1 cellular context compared by ENCODE assay signal in genomic region chr11:10725114-10725906, GRCh38.
TF ChIP-seq lines count a peak whose summit lies in the region.

No MANE protein-coding gene starts in this region.

TF ChIP-seq in K562, 482 proteins besides CTCF, POLR2A, EP300 and RAD21 (continues in another document):
- TF ChIP-seq ARID1B (IDR thresholded peaks at IDR 0.05) (peak; percentile 65; the same call in 1 of the 2 replicates), ZNF280A (IDR thresholded peaks at IDR 0.05; ENCODE audit: low read depth, partially characterized antibody) (no peak), HOXB6 (CRISPR knock-in tag; IDR thresholded peaks at IDR 0.05; ENCODE audit: borderline replicate concordance) (no peak), EP400 (IDR thresholded peaks at IDR 0.05) (no peak), CEBPZ (IDR thresholded peaks at IDR 0.05; ENCODE audit: borderline replicate concordance, low read depth, low read length) (no peak), TCF15 (CRISPR knock-in tag; IDR thresholded peaks at IDR 0.05) (no peak), MEIS2 (IDR thresholded peaks at IDR 0.05; ENCODE audit: partially characterized antibody) (peak; percentile 5), ZNF407 (IDR thresholded peaks at IDR 0.05; ENCODE audit: low read depth) (no peak), RFX1 (IDR thresholded peaks at IDR 0.05) (no peak), ZBTB8A (IDR thresholded peaks at IDR 0.05; ENCODE audit: partially characterized antibody) (no peak), YY1 (IDR thresholded peaks at IDR 0.05; ENCODE audit: borderline replicate concordance in 1 of 3, control insufficient read depth in 1 of 3, extremely low read depth in 1 of 3, insufficient read depth in 3 of 3, insufficient read length in 1 of 3, insufficient replicate concordance in 2 of 3, low read depth in 1 of 3, low read length in 2 of 3) (peak in 1 of 3 experiments; percentile 63), ZNF445 (CRISPR knock-in tag; IDR thresholded peaks at IDR 0.05; ENCODE audit: low read depth) (no peak), NFIC (IDR thresholded peaks at IDR 0.05) (no peak), SMARCE1 (IDR thresholded peaks at IDR 0.05) (peak; percentile 80; the same call in 1 of the 2 replicates), ZNF512 (tag; IDR thresholded peaks at IDR 0.05) (no peak), ZKSCAN3 (CRISPR knock-in tag; IDR thresholded peaks at IDR 0.05) (no peak), ETV1 (tag; conservative IDR thresholded peaks at IDR 0.05; ENCODE audit: low read depth) (no peak), KDM5B (IDR thresholded peaks at IDR 0.05; ENCODE audit: insufficient replicate concordance, low read depth, low read length) (no peak), ZNF253 (CRISPR knock-in tag; conservative IDR thresholded peaks at IDR 0.05) (no peak), AFF4 (CRISPR knock-in tag; IDR thresholded peaks at IDR 0.05) (no peak), MTF1 (CRISPR knock-in tag; IDR thresholded peaks at IDR 0.05; ENCODE audit: borderline replicate concordance) (no peak), ARHGAP35 (IDR thresholded peaks at IDR 0.05; ENCODE audit: partially characterized antibody) (no peak), JUND (IDR thresholded peaks at IDR 0.05; ENCODE audit: borderline replicate concordance, low read depth, low read length) (peak; percentile 87), JUND (tag; IDR thresholded peaks at IDR 0.05; ENCODE audit: borderline replicate concordance, low read depth, low read length) (peak; percentile 84; the same call in 2 of the 3 replicates), ARID2 (IDR thresholded peaks at IDR 0.05) (no peak), CBX2 (IDR thresholded peaks at IDR 0.05; ENCODE audit: insufficient read depth, low read length, poor library complexity, severe bottlenecking) (no peak), ZNF449 (CRISPR knock-in tag; IDR thresholded peaks at IDR 0.05) (no peak), KAT8 (IDR thresholded peaks at IDR 0.05; ENCODE audit: low read depth) (no peak), BCOR (IDR thresholded peaks at IDR 0.05) (no peak), SAP30 (IDR thresholded peaks at IDR 0.05; ENCODE audit: borderline replicate concordance, insufficient read depth, low read depth, low read length, poor library complexity, severe bottlenecking) (no peak), FOSL1 (tag; conservative IDR thresholded peaks at IDR 0.05) (peak; percentile 96), ZNF785 (CRISPR knock-in tag; IDR thresholded peaks at IDR 0.05) (no peak), ZNF444 (CRISPR knock-in tag; IDR thresholded peaks at IDR 0.05) (no peak), TAF9B (IDR thresholded peaks at IDR 0.05; ENCODE audit: partially characterized antibody) (no peak)
